8 cellular contexts compared by ENCODE assay signal in genomic region chr10:21953585-21954057, GRCh38.
DNase-seq lines count a peak whose midpoint lies in the region; ATAC-seq and TF ChIP-seq lines count a peak whose summit lies in the region.

No MANE protein-coding gene starts in this region.

- DNase-seq in MM.1S (peak; percentile 55), foreskin melanocyte (peak; percentile 11), HK-2 (ENCODE audit: unreplicated experiment) (no peak), T1000 (lab: John Stamatoyannopoulos, UW) (no peak)
- DNase-seq in stimulated activated naive B cell treated with anti-CD40 and anti-IgM and Interleukin-4, amounts not matched to agents 10 μg/mL and 1 μg/mL and 100 μg/mL, for 72 hours = no peak

- H2AFZ ChIP-seq in MM.1S (ENCODE audit: low read length) = no peak overlapping the region
- no peak overlapping the region for H2AFZ ChIP-seq in SU-DHL-6 (ENCODE audit: low read depth, low read length, severe bottlenecking)

- peak overlapping the region in 6 of 11 experiments; percentile 37 to 80 (median 68); a peak in 10 of 22 replicates for H3K4me2 ChIP-seq in BLaER1 treated with 17β-estradiol and CSF1 and Interleukin-3, amounts not matched to agents 10 nM and 100 nM
- no peak overlapping the region for H3K4me2 ChIP-seq in MM.1S (ENCODE audit: low read depth, low read length)
- peak overlapping the region; percentile 29 for H3K4me2 ChIP-seq in SU-DHL-6 (ENCODE audit: low read depth, low read length, poor library complexity, severe bottlenecking)

- H3K79me2 ChIP-seq in MM.1S (ENCODE audit: low read length) = peaks cover 92% of the 10 kb centered on the region
- H3K79me2 ChIP-seq in SU-DHL-6 (ENCODE audit: insufficient read depth, low read length) = no peaks in the 10 kb centered on the region

- H3K4me1 ChIP-seq in BLaER1 treated with 17β-estradiol and CSF1 and Interleukin-3, amounts not matched to agents 10 nM and 100 nM = peaks cover 0 to 41% (median 15%) of the 10 kb centered on the region in 10 experiments; a peak in 16 of 20 replicates
- peaks cover 27% of the 10 kb centered on the region for H3K4me1 ChIP-seq in MM.1S (ENCODE audit: low read length)

- peak overlapping the region in 7 of 11 experiments; percentile 23 to 85 (median 65); a peak in 13 of 22 replicates for H3K27ac ChIP-seq in BLaER1 treated with 17β-estradiol and CSF1 and Interleukin-3, amounts not matched to agents 10 nM and 100 nM
- H3K27ac ChIP-seq in MM.1S (ENCODE audit: low read length) (no peak overlapping the region), SU-DHL-6 (ENCODE audit: low read depth, low read length) (no peak overlapping the region)

- H3K4me3 ChIP-seq in BLaER1 treated with 17β-estradiol and CSF1 and Interleukin-3, amounts not matched to agents 10 nM and 100 nM = no peak overlapping the region
- H3K4me3 ChIP-seq in MM.1S (ENCODE audit: low read length) (no peak overlapping the region), SU-DHL-6 (ENCODE audit: insufficient read depth, low read length, poor library complexity, severe bottlenecking) (no peak overlapping the region)

- H3K9me3 Mint-ChIP-seq in stimulated activated naive B cell treated with anti-CD40 and anti-IgM and Interleukin-4, amounts not matched to agents 10 μg/mL and 1 μg/mL and 100 μg/mL, for 72 hours = no peaks in the 10 kb centered on the region

- peak; percentile 42 for TF ChIP-seq CTCF in MM.1S (IDR thresholded peaks at IDR 0.05; ENCODE audit: low read length)
- peak; percentile 35 for TF ChIP-seq CTCF in SU-DHL-6 (IDR thresholded peaks at IDR 0.05; ENCODE audit: insufficient read depth, low read length, poor library complexity, severe bottlenecking)

- H3K4me3 Mint-ChIP-seq in stimulated activated naive B cell treated with anti-CD40 and anti-IgM and Interleukin-4, amounts not matched to agents 10 μg/mL and 1 μg/mL and 100 μg/mL, for 72 hours = no peak overlapping the region

- no peaks in the 10 kb centered on the region for H3K9me3 ChIP-seq in BLaER1 treated with 17β-estradiol and CSF1 and Interleukin-3, amounts not matched to agents 10 nM and 100 nM (replicated peaks in 1 of 11)
- H3K9me3 ChIP-seq in MM.1S (replicated peaks; ENCODE audit: insufficient read depth, low read length) = no peaks in the 10 kb centered on the region
- no peaks in the 10 kb centered on the region for H3K9me3 ChIP-seq in SU-DHL-6 (ENCODE audit: insufficient read depth, low read length)

- H3K4me1 Mint-ChIP-seq in stimulated activated naive B cell treated with anti-CD40 and anti-IgM and Interleukin-4, amounts not matched to agents 10 μg/mL and 1 μg/mL and 100 μg/mL, for 72 hours = peaks cover 5 to 6% of the 10 kb centered on the region in 2 donors

- no peaks in the 10 kb centered on the region for H3K27me3 ChIP-seq in BLaER1 treated with 17β-estradiol and CSF1 and Interleukin-3, amounts not matched to agents 10 nM and 100 nM
- H3K27me3 ChIP-seq in MM.1S (replicated peaks; ENCODE audit: insufficient read depth, low read length) = no peaks in the 10 kb centered on the region
- no peaks in the 10 kb centered on the region for H3K27me3 ChIP-seq in SU-DHL-6 (ENCODE audit: low read length)

- H3F3A ChIP-seq in MM.1S (ENCODE audit: insufficient read depth, low read length) (peaks cover 14% of the 10 kb centered on the region; the same call in 1 of the 2 replicates), SU-DHL-6 (ENCODE audit: insufficient read depth) (peaks cover 9% of the 10 kb centered on the region; the same call in 1 of the 2 replicates)

- no peaks in the 10 kb centered on the region for H3K27me3 Mint-ChIP-seq in stimulated activated naive B cell treated with anti-CD40 and anti-IgM and Interleukin-4, amounts not matched to agents 10 μg/mL and 1 μg/mL and 100 μg/mL, for 72 hours

- no peak overlapping the region for H3K27ac Mint-ChIP-seq in stimulated activated naive B cell treated with anti-CD40 and anti-IgM and Interleukin-4, amounts not matched to agents 10 μg/mL and 1 μg/mL and 100 μg/mL, for 72 hours

- H3K9me2 ChIP-seq in MM.1S (replicated peaks; ENCODE audit: insufficient read depth, low read length) (no peaks in the 10 kb centered on the region), SU-DHL-6 (replicated peaks; ENCODE audit: insufficient read depth, low read length) (no peaks in the 10 kb centered on the region)

- H3K9ac ChIP-seq in BLaER1 treated with 17β-estradiol and CSF1 and Interleukin-3, amounts not matched to agents 10 nM and 100 nM = peak overlapping the region in 2 of 11 experiments; percentile 30 to 49; a peak in 4 of 22 replicates
- no peak overlapping the region for H3K9ac ChIP-seq in MM.1S (ENCODE audit: low read length)
- H3K9ac ChIP-seq in SU-DHL-6 (ENCODE audit: low read length) = no peak overlapping the region

- peak; percentile 78 for ATAC-seq in GM18907 (IDR thresholded peaks at IDR 0.05; ENCODE audit: unreplicated experiment)
- peak; percentile 93 to 94 for ATAC-seq in stimulated activated naive B cell treated with anti-CD40 and anti-IgM and Interleukin-4, amounts not matched to agents 10 μg/mL and 1 μg/mL and 100 μg/mL, for 72 hours (replicated peaks)

- H4K20me1 ChIP-seq in BLaER1 treated with 17β-estradiol and CSF1 and Interleukin-3, amounts not matched to agents 10 nM and 100 nM = no peaks in the 10 kb centered on the region
- no peaks in the 10 kb centered on the region; the same call in 1 of the 2 replicates for H4K20me1 ChIP-seq in MM.1S (ENCODE audit: insufficient read depth, low read length)
- H4K20me1 ChIP-seq in SU-DHL-6 (ENCODE audit: low read depth, low read length) = peaks cover 9% of the 10 kb centered on the region

- no peaks in the 10 kb centered on the region for H3K36me3 ChIP-seq in BLaER1 treated with 17β-estradiol and CSF1 and Interleukin-3, amounts not matched to agents 10 nM and 100 nM
- H3K36me3 ChIP-seq in MM.1S (replicated peaks; ENCODE audit: insufficient read depth, low read length) (no peaks in the 10 kb centered on the region), SU-DHL-6 (ENCODE audit: low read length) (no peaks in the 10 kb centered on the region)

- H3K36me3 Mint-ChIP-seq in stimulated activated naive B cell treated with anti-CD40 and anti-IgM and Interleukin-4, amounts not matched to agents 10 μg/mL and 1 μg/mL and 100 μg/mL, for 72 hours = no peaks in the 10 kb centered on the region

Comparison
In these comparisons a context has a peak if more than half of its experiments do, and no peak if none do; other contexts are left out.
1. H3K27ac ChIP-seq: peak in BLaER1 treated with 17β-estradiol and CSF1 and Interleukin-3, amounts not matched to agents 10 nM and 100 nM (7 of 11); none in MM.1S (single experiment) and SU-DHL-6 (single experiment).
2. DNase-seq: peak in MM.1S (single experiment) and foreskin melanocyte (single experiment); none in stimulated activated naive B cell treated with anti-CD40 and anti-IgM and Interleukin-4, amounts not matched to agents 10 μg/mL and 1 μg/mL and 100 μg/mL, for 72 hours (single experiment), HK-2 (single experiment) and T1000 (single experiment).